In genomic region chr3:192409203-192409837, GRCh38 we compare ENCODE assay signal across 8 cellular contexts.
DNase-seq lines count a peak whose midpoint lies in the region; ATAC-seq and TF ChIP-seq lines count a peak whose summit lies in the region.

No MANE protein-coding gene starts in this region.

- peak; percentile 57 for ATAC-seq in GM19463 (IDR thresholded peaks at IDR 0.05; ENCODE audit: unreplicated experiment)

- H4K8ac ChIP-seq in neuronal stem cell (ENCODE audit: low read depth, low read length): no peak overlapping the region

- H2BK12ac ChIP-seq in neuronal stem cell (ENCODE audit: low read length): peak overlapping the region; percentile 79

- H3K79me1 ChIP-seq in neuronal stem cell (ENCODE audit: low read depth, low read length): no peaks in the 10 kb centered on the region

- no peak for TF ChIP-seq POLR2A in esophagus squamous epithelium (IDR thresholded peaks at IDR 0.05)

- H3K4me3 ChIP-seq in AG04449 (ENCODE audit: low read depth, low read length): peak overlapping the region; percentile 4; the same call in 1 of the 2 replicates
- H3K4me3 ChIP-seq in esophagus squamous epithelium: peak overlapping the region; percentile 35 to 67 (median 51)
- peak overlapping the region; percentile 71 to 94 for H3K4me3 ChIP-seq in neuronal stem cell (ENCODE audit: low read length in 2 of 2)

- H3K36me3 ChIP-seq in esophagus squamous epithelium (no peaks in the 10 kb centered on the region), neuronal stem cell (replicated peaks in 1 of 2; ENCODE audit: control insufficient read depth in 2 of 2, insufficient read depth in 2 of 2, low read length in 2 of 2) (no peaks in the 10 kb centered on the region)

- H3K27me3 ChIP-seq in esophagus squamous epithelium (peaks cover 0 to 60% (median 4%) of the 10 kb centered on the region in 4 donors), neuronal stem cell (ENCODE audit: control insufficient read depth in 3 of 3, insufficient read depth in 3 of 3, low read depth in 1 of 3, low read length in 3 of 3) (peaks cover 0 to 27% (median 3%) of the 10 kb centered on the region in 3 experiments)

- peak overlapping the region; percentile 40 for H3K23ac ChIP-seq in neuronal stem cell (ENCODE audit: low read depth, low read length, poor library complexity)

- no peak overlapping the region for H2AK5ac ChIP-seq in neuronal stem cell (ENCODE audit: low read depth, low read length)

- POLR2A ChIA-PET in AG04449 (lab: Yijun Ruan, JAX): no interaction called here

- H3K9me3 ChIP-seq in esophagus squamous epithelium (no peaks in the 10 kb centered on the region), neuronal stem cell (replicated peaks in 1 of 2; ENCODE audit: control insufficient read depth in 2 of 2, insufficient read depth in 1 of 2, low read depth in 1 of 2, low read length in 2 of 2) (no peaks in the 10 kb centered on the region)

- no peak overlapping the region for H3K14ac ChIP-seq in neuronal stem cell (ENCODE audit: low read length)

- WGBS in esophagus squamous epithelium, 2 donors: 0% methylated on average over 2 of the region's 60 CpGs; no CpG with 5 or more reads in 1 of the 2 donors
- no CpG with 5 or more reads among the region's 60 CpGs for WGBS in neuronal stem cell (ENCODE audit: extremely low coverage in 2 of 2, insufficient read length in 2 of 2, insufficient replicate concordance in 1 of 2), 2 donors

- peak overlapping the region in 2 of 4 donors; percentile 36 to 49 for H3K27ac ChIP-seq in esophagus squamous epithelium
- no peak overlapping the region for H3K27ac ChIP-seq in neuronal stem cell (replicated peaks; ENCODE audit: low read length)

- DNase-seq in AG04449 (ENCODE audit: low read depth, low spot score): no peak
- DNase-seq in NCI-H345 (lab: John Stamatoyannopoulos, UW): peak; percentile 61
- no peak for DNase-seq in esophagus squamous epithelium (lab: John Stamatoyannopoulos, UW)
- DNase-seq in neuronal stem cell (ENCODE audit: low spot score): peak; percentile 61
- DNase-seq in 8988T: no peak
- DNase-seq in NCI-H2081 treated with DMSO at 0.1 percent for 48 hours (lab: John Stamatoyannopoulos, UW): no peak
- DNase-seq in activated CD4-positive, CD25-positive, alpha-beta regulatory T cell (lab: John Stamatoyannopoulos, UW): no peak

- H3K9ac ChIP-seq in neuronal stem cell (ENCODE audit: low read depth, low read length, poor library complexity): peak overlapping the region; percentile 89

- H3K18ac ChIP-seq in neuronal stem cell (ENCODE audit: low read length): peak overlapping the region; percentile 76

- intact Hi-C loops in esophagus squamous epithelium (cut with DNase I): no loop called here

- peak overlapping the region; percentile 96 for H3K4me2 ChIP-seq in neuronal stem cell (ENCODE audit: insufficient read depth, low read length, poor library complexity, severe bottlenecking)

- TF ChIP-seq CTCF in AG04449 (IDR thresholded peaks at IDR 0.05; ENCODE audit: insufficient read depth, low read length, missing control alignments) (no peak), esophagus squamous epithelium (IDR thresholded peaks at IDR 0.05) (no peak)

- H3K4me1 ChIP-seq in esophagus squamous epithelium (peaks cover 7 to 28% (median 17%) of the 10 kb centered on the region in 3 donors), neuronal stem cell (ENCODE audit: control insufficient read depth in 2 of 2, insufficient read depth in 1 of 2, low read depth in 1 of 2, low read length in 2 of 2) (no peaks in the 10 kb centered on the region)

- CTCF ChIA-PET in AG04449 (lab: Yijun Ruan, JAX): no interaction called here

- H2AFZ ChIP-seq in neuronal stem cell (ENCODE audit: low read length): peak overlapping the region; percentile 99

- peak overlapping the region; percentile 19 for H2BK5ac ChIP-seq in neuronal stem cell (ENCODE audit: low read length)

- no peak overlapping the region for H4K91ac ChIP-seq in neuronal stem cell (ENCODE audit: low read depth, low read length, poor library complexity)

- peak overlapping the region; percentile 45 for H2BK15ac ChIP-seq in neuronal stem cell (ENCODE audit: low read length)

- H3K4ac ChIP-seq in neuronal stem cell (ENCODE audit: low read length): no peak overlapping the region

- peak overlapping the region; percentile 44 for H2BK120ac ChIP-seq in neuronal stem cell (ENCODE audit: low read depth, low read length)

Comparison
In these comparisons a context has a peak if more than half of its experiments do, and no peak if none do; other contexts are left out.
1. DNase-seq: peak in NCI-H345 (single experiment) and neuronal stem cell (single experiment); none in AG04449 (single experiment), esophagus squamous epithelium (single experiment), 8988T (single experiment), NCI-H2081 treated with DMSO at 0.1 percent for 48 hours (single experiment) and activated CD4-positive, CD25-positive, alpha-beta regulatory T cell (0 of 4).
2. H3K4me3 ChIP-seq: peak in every context shown above with its lines; median percentile 82 in neuronal stem cell; 51 in esophagus squamous epithelium; 4 in AG04449.